Comparison of ENCODE assay signal across 14 cellular contexts in the genomic region with DNA sequence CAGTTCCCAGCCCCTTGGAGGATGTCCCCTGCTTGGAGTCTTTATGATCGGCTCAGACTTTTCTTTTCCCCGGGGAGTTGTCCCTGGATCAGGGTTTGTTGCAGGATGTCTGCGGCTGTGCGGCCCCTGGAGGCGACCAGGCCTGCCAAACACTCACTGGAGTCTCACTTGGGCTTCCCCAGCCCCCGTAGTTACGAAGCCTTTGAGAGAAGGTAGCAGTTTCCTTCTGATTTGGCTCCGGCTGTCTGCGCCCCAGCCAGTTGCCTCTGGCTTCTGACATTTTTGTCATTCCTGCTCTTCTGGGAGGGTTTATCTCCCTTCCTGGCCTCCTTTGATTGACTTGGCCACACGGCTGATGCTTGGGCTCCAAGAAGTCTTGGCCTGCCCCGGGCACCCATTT. TPM values are rescaled to one million over a fixed set of nuclear protein-coding genes. Genes with fewer than 3 reads are reported as not detected.
A peak's percentile ranks its signal among the peaks of the same experiment; 100 is the strongest.
DNase-seq lines count a peak whose midpoint lies in the region; TF ChIP-seq lines count a peak whose summit lies in the region.
"Had no signal": no experiment of that assay in that cellular context is flagged by ENCODE, and none has a peak within 500 bp of the region (broad histone marks: within the 10 kb centered on the region; RNA-seq: fewer than 3 reads in every experiment).

No MANE protein-coding gene starts in this region.

- DNase-seq in AG10803 (ENCODE audit: low read depth) (peak; percentile 33), ecto neural progenitor cell (ENCODE audit: low spot score) (peak; percentile 78), neural crest cell (ENCODE audit: low read depth, low spot score) (no peak), NCI-H446 (lab: John Stamatoyannopoulos, UW) (no peak), NCI-H2081 treated with DMSO at 0.1 percent for 48 hours (lab: John Stamatoyannopoulos, UW) (no peak), SHP77 (lab: John Stamatoyannopoulos, UW) (no peak), NCI-H2107 treated with DMSO at 0.1 percent for 48 hours (lab: John Stamatoyannopoulos, UW; ENCODE audit: unreplicated experiment) (no peak)
- DNase-seq: amniotic stem cell; effector CD8-positive, alpha-beta T cell; NCI-H1417 treated with DMSO at 0.1 percent for 48 hours; occipital lobe had no signal

- H3K4me1 ChIP-seq in HUES6 (ENCODE audit: control insufficient read depth, insufficient read depth, low read length), result peaks cover 17% of the 10 kb centered on the region; the same call in 1 of the 2 replicates

- no peaks in the 10 kb centered on the region for H3K27me3 Mint-ChIP-seq in neural crest cell (ENCODE audit: low read depth)

- peak overlapping the region; percentile 91 for H3K27ac Mint-ChIP-seq in neural crest cell (ENCODE audit: unreplicated experiment)
- H3K27ac Mint-ChIP-seq: B cell had no signal

- peaks cover 28% of the 10 kb centered on the region for H3K4me1 Mint-ChIP-seq in neural crest cell
- H3K4me1 Mint-ChIP-seq: B cell had no signal

- H3K4me3 Mint-ChIP-seq in neural crest cell, result no peak overlapping the region
- H3K4me3 Mint-ChIP-seq: B cell had no signal

- H3K36me3 Mint-ChIP-seq in neural crest cell (ENCODE audit: low read depth), result peaks cover 12% of the 10 kb centered on the region

- no peaks in the 10 kb centered on the region for H3K27me3 ChIP-seq in HUES6 (ENCODE audit: control insufficient read depth, insufficient read depth, low read length)
- H3K27me3 ChIP-seq: vagina had no signal

- no peaks in the 10 kb centered on the region for H3K9me3 Mint-ChIP-seq in neural crest cell

- H3K27ac ChIP-seq in HUES6 (ENCODE audit: low read depth, low read length), result peak overlapping the region; percentile 23; the same call in 1 of the 2 replicates
- H3K27ac ChIP-seq: vagina had no signal

- TF ChIP-seq CTCF in AG10803 (conservative IDR thresholded peaks at IDR 0.05; ENCODE audit: low read length), result 0 out of 2 replicates have a peak, but pooled peaks have one; percentile 10
- TF ChIP-seq CTCF in neural crest cell (conservative IDR thresholded peaks at IDR 0.05), result no peak

- peaks cover 4% of the 10 kb centered on the region; the same call in 1 of the 2 replicates for H3K36me3 ChIP-seq in HUES6 (ENCODE audit: control insufficient read depth, insufficient read depth, low read length)
- H3K36me3 ChIP-seq: vagina had no signal

- H3K9me3 ChIP-seq in HUES6 (ENCODE audit: control insufficient read depth, insufficient read depth, low read depth, low read length), result peaks cover 12% of the 10 kb centered on the region
- H3K9me3 ChIP-seq: vagina had no signal

- no peak overlapping the region for H3K4me3 ChIP-seq in AG10803 (ENCODE audit: low read length)
- H3K4me3 ChIP-seq in HUES6 (ENCODE audit: low read depth, low read length), result no peak overlapping the region
- H3K4me3 ChIP-seq: vagina had no signal

- H3K9ac ChIP-seq in HUES6 (ENCODE audit: low read length), result peak overlapping the region; percentile 34

RNA-seq across cellular contexts. Expression of gene COL26A1, which starts 16.1 kb away (rescaled TPM):
- 38.3 and 39.2 TPM in 2 replicates for total RNA-seq in neural crest cell
- total RNA-seq: B cell, vagina had no signal

RNA-seq across cellular contexts. Expression of gene IFT22, which starts 57.2 kb away (rescaled TPM):
- 48.0 and 54.3 TPM in 2 replicates for total RNA-seq in neural crest cell

Comparison
In these comparisons a context has a peak if more than half of its experiments do, and no peak if none do; other contexts are left out.
1. DNase-seq: peak in AG10803 (single experiment) and ecto neural progenitor cell (single experiment); none in neural crest cell (single experiment), NCI-H446 (0 of 2), NCI-H2081 treated with DMSO at 0.1 percent for 48 hours (single experiment), SHP77 (0 of 2) and NCI-H2107 treated with DMSO at 0.1 percent for 48 hours (single experiment).